13 cellular contexts compared by ENCODE assay signal in the genomic region with DNA sequence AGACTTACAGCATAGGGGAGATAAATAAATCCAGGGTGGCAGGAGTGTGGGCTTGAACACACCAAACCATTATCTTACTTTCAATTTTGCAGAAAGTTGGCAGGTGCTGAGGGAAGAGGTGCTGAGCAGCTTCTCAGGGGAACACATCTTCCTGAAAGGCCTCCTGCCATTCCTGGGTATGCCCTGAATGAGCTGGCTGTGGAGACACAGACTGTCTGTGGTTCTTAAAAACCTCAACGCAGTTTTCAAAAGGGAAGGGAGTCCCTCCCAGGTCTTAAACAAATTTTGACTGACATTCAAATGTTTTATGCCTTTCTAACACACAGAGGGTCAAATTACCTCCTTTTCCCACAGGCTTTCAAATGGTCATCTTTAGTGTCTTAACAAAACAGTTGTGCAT.
A peak's percentile ranks its signal among the peaks of the same experiment; 100 is the strongest.
DNase-seq lines count a peak whose midpoint lies in the region; ATAC-seq lines count a peak whose summit lies in the region.
"Had no signal": no experiment of that assay in that cellular context is flagged by ENCODE, and none has a peak within 500 bp of the region (broad histone marks: within the 10 kb centered on the region; RNA-seq: fewer than 3 reads in every experiment).

No MANE protein-coding gene starts in this region.

- ATAC-seq in HG03095 (IDR thresholded peaks at IDR 0.05; ENCODE audit: unreplicated experiment) (peak; percentile 24), GM21390 (IDR thresholded peaks at IDR 0.05; ENCODE audit: unreplicated experiment) (no peak), HG03196 (IDR thresholded peaks at IDR 0.05; ENCODE audit: unreplicated experiment) (no peak), GM21447 (IDR thresholded peaks at IDR 0.05; ENCODE audit: unreplicated experiment) (no peak)
- ATAC-seq: left colon, pancreas had no signal

- H3K27ac Mint-ChIP-seq in activated naive CD8-positive, alpha-beta T cell, result no peak overlapping the region
- H3K27ac Mint-ChIP-seq in activated naive CD8-positive, alpha-beta T cell treated with anti-CD3 and anti-CD28 coated beads for 36 hours, result no peak overlapping the region

- no peaks in the 10 kb centered on the region for H3K9me3 Mint-ChIP-seq in activated naive CD8-positive, alpha-beta T cell (ENCODE audit: low read depth)
- H3K9me3 Mint-ChIP-seq in activated naive CD8-positive, alpha-beta T cell treated with anti-CD3 and anti-CD28 coated beads for 36 hours, result no peaks in the 10 kb centered on the region

- H3K36me3 Mint-ChIP-seq in activated naive CD8-positive, alpha-beta T cell, result peaks cover 1% of the 10 kb centered on the region
- H3K36me3 Mint-ChIP-seq in activated naive CD8-positive, alpha-beta T cell treated with anti-CD3 and anti-CD28 coated beads for 36 hours, result no peaks in the 10 kb centered on the region

- DNase-seq in activated naive CD8-positive, alpha-beta T cell treated with anti-CD3 and anti-CD28 coated beads for 36 hours, result no peak
- DNase-seq in activated CD4-positive, alpha-beta T cell treated with anti-CD3 and anti-CD28 coated beads, Interleukin-2, amount 50 U/mL, for 48 hours, result peak; percentile 19 to 37
- DNase-seq in HK-2 (ENCODE audit: unreplicated experiment), result no peak
- DNase-seq: activated CD4-positive, CD25-positive, alpha-beta regulatory T cell treated with anti-CD3 and anti-CD28 coated beads, Interleukin-2, amount 50 U/mL, for 72 hours; left colon; NCI-H146; pancreas; uterus had no signal

- peaks cover 11% of the 10 kb centered on the region for H3K4me1 Mint-ChIP-seq in activated naive CD8-positive, alpha-beta T cell (ENCODE audit: low read depth)
- peaks cover 20% of the 10 kb centered on the region for H3K4me1 Mint-ChIP-seq in activated naive CD8-positive, alpha-beta T cell treated with anti-CD3 and anti-CD28 coated beads for 36 hours

- H3K27me3 Mint-ChIP-seq in activated naive CD8-positive, alpha-beta T cell, result no peaks in the 10 kb centered on the region
- H3K27me3 Mint-ChIP-seq in activated naive CD8-positive, alpha-beta T cell treated with anti-CD3 and anti-CD28 coated beads for 36 hours, result peaks cover 13% of the 10 kb centered on the region

- H3K4me3 Mint-ChIP-seq in activated naive CD8-positive, alpha-beta T cell, result peak overlapping the region; percentile 12
- H3K4me3 Mint-ChIP-seq in activated naive CD8-positive, alpha-beta T cell treated with anti-CD3 and anti-CD28 coated beads for 36 hours, result no peak overlapping the region

Comparison
In these comparisons a context has a peak if more than half of its experiments do, and no peak if none do; other contexts are left out.
1. DNase-seq: peak in activated CD4-positive, alpha-beta T cell treated with anti-CD3 and anti-CD28 coated beads, Interleukin-2, amount 50 U/mL, for 48 hours (2 of 2); none in activated naive CD8-positive, alpha-beta T cell treated with anti-CD3 and anti-CD28 coated beads for 36 hours (single experiment) and HK-2 (single experiment).